In genomic region chr3:192188218-192188835, GRCh38 we compare ENCODE assay signal across 8 cellular contexts.
DNase-seq lines count a peak whose midpoint lies in the region; ATAC-seq and TF ChIP-seq lines count a peak whose summit lies in the region.

No MANE protein-coding gene starts in this region.

- ATAC-seq in GM18520 (IDR thresholded peaks at IDR 0.05; ENCODE audit: unreplicated experiment) (peak; percentile 72), HG02885 (IDR thresholded peaks at IDR 0.05; ENCODE audit: poor library complexity, unreplicated experiment) (peak; percentile 93)

- H3K27me3 ChIP-seq in WERI-Rb-1 (ENCODE audit: insufficient read depth, low read depth, severe bottlenecking): no peaks in the 10 kb centered on the region
- H3K27me3 ChIP-seq in prostate gland (replicated peaks; ENCODE audit: insufficient read depth): no peaks in the 10 kb centered on the region

- H3K4me1 ChIP-seq in prostate gland (replicated peaks): no peaks in the 10 kb centered on the region

- no peak for TF ChIP-seq POLR2A in prostate gland (IDR thresholded peaks at IDR 0.05)

- H3K36me3 ChIP-seq in WERI-Rb-1: no peaks in the 10 kb centered on the region
- H3K36me3 ChIP-seq in prostate gland: no peaks in the 10 kb centered on the region

- no peak overlapping the region for H3K4me3 ChIP-seq in WERI-Rb-1 (ENCODE audit: low read depth, low read length)
- no peak overlapping the region for H3K4me3 ChIP-seq in fibroblast of the aortic adventitia (ENCODE audit: low read depth, low read length)
- no peak overlapping the region for H3K4me3 ChIP-seq in prostate gland

- peak; percentile 13 for DNase-seq in Ammon's horn (ENCODE audit: low spot score)
- peak; percentile 57 for DNase-seq in NCI-H1694 treated with DMSO at 0.1 percent for 48 hours (lab: John Stamatoyannopoulos, UW)
- DNase-seq in WERI-Rb-1: peak; percentile 60
- peak; percentile 25 for DNase-seq in fibroblast of the aortic adventitia (ENCODE audit: low read depth)
- DNase-seq in prostate gland (ENCODE audit: low spot score): peak; percentile 36
- DNase-seq in inferior parietal cortex (ENCODE audit: extremely low spot score): no peak

- no peaks in the 10 kb centered on the region for H3K9me3 ChIP-seq in WERI-Rb-1 (ENCODE audit: severe bottlenecking)
- no peaks in the 10 kb centered on the region for H3K9me3 ChIP-seq in prostate gland

- TF ChIP-seq CTCF in WERI-Rb-1 (IDR thresholded peaks at IDR 0.05; ENCODE audit: low read depth, low read length) (peak; percentile 44), fibroblast of the aortic adventitia (IDR thresholded peaks at IDR 0.05; ENCODE audit: insufficient read depth, low read length) (peak; percentile 54), prostate gland (IDR thresholded peaks at IDR 0.05) (peak; percentile 20 to 65 (median 38))

- intact Hi-C loops in prostate gland (cut with DNase I): loop anchor here (10.0 kb wide), 1 partner anchor 236 kb away; no protein-coding TSS in a partner anchor

- WGBS in prostate gland: 53% methylated on average over 7 of the region's 7 CpGs

- no peak overlapping the region for H3K27ac ChIP-seq in WERI-Rb-1
- H3K27ac ChIP-seq in prostate gland: no peak overlapping the region
